In genomic region chr7:106012184-106012583, GRCh38 we compare ENCODE assay signal across 1 cellular context.
TF ChIP-seq lines count a peak whose summit lies in the region.

No MANE protein-coding gene starts in this region.

TF ChIP-seq in HepG2, 621 proteins besides CTCF, POLR2A, EP300 and RAD21:
- no peak for TF ChIP-seq POGZ (CRISPR knock-in tag; IDR thresholded peaks at IDR 0.05)
- TF ChIP-seq ZNF264 (CRISPR knock-in tag; IDR thresholded peaks at IDR 0.05) = no peak
- no peak for TF ChIP-seq THAP8 (CRISPR knock-in tag; IDR thresholded peaks at IDR 0.05; ENCODE audit: borderline replicate concordance)
- no peak for TF ChIP-seq CHCHD3 (CRISPR knock-in tag; IDR thresholded peaks at IDR 0.05)
- no peak for TF ChIP-seq MEIS2 (CRISPR knock-in tag; IDR thresholded peaks at IDR 0.05)
- no peak for TF ChIP-seq USF2 (IDR thresholded peaks at IDR 0.05; ENCODE audit: low read depth, low read length)
- TF ChIP-seq USF2 (CRISPR knock-in tag; IDR thresholded peaks at IDR 0.05; ENCODE audit: borderline replicate concordance) = no peak
- TF ChIP-seq SMC3 (IDR thresholded peaks at IDR 0.05; ENCODE audit: low read length) = no peak
- TF ChIP-seq UBTF (CRISPR knock-in tag; IDR thresholded peaks at IDR 0.05) = no peak
- TF ChIP-seq ZBTB21 (CRISPR knock-in tag; IDR thresholded peaks at IDR 0.05) = no peak
- TF ChIP-seq ZNF333 (CRISPR knock-in tag; IDR thresholded peaks at IDR 0.05; ENCODE audit: borderline replicate concordance) = no peak
- TF ChIP-seq ZNF30 (CRISPR knock-in tag; IDR thresholded peaks at IDR 0.05) = no peak
- TF ChIP-seq HNRNPL (IDR thresholded peaks at IDR 0.05; ENCODE audit: low read depth, low read length) = no peak
- no peak for TF ChIP-seq BCL6 (CRISPR knock-in tag; IDR thresholded peaks at IDR 0.05)
- TF ChIP-seq THYN1 (CRISPR knock-in tag; IDR thresholded peaks at IDR 0.05; ENCODE audit: borderline replicate concordance, low read depth) = no peak
- no peak for TF ChIP-seq BRF2 (CRISPR knock-in tag; IDR thresholded peaks at IDR 0.05)
- TF ChIP-seq ARID3A (IDR thresholded peaks at IDR 0.05; ENCODE audit: low read depth, low read length) = no peak
- no peak for TF ChIP-seq MED13 (CRISPR knock-in tag; IDR thresholded peaks at IDR 0.05)
